ENCODE assay signal across 8 cellular contexts in the genomic region with DNA sequence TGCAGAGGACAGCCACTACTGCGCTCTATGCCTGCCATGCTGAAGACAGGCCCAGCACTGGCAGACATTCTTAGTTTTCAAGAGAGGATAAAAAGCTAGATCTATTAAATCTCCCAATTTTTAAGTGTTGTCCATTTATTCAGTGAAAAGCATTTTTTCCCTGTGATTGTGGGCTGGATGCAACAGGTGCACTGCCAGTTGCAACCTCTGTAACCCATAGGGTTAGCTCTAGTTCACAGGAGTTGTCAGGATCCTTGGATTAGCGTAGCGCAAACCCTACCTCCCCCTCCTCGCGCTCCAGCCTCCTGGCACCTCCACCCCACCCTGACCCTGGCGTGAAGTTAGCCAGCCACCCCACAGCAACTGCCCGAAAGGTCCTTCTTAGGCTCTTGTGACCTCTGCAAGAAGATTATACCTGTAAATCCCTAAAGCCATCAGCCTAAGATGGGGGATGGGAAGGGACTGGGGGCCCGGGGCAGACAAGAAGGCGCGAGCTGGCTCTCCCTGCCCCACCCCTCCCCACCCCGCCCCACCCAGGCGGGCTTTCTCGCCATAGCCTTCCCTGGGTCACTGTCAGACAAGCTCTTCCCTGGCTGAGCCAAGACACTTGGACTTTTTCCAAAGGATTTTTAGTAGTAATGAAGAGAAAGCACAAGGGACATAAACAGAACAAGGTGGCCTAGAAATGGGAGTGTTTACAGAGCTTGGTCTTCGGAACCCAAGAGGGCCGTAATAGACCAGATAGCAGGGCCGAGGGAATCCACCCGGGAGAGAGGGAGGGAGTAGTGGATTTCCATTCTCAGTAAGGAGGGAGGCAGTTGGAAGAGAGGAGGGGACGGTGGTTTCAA. TPM values are rescaled to one million over a fixed set of nuclear protein-coding genes. Genes with fewer than 3 reads are reported as not detected.
DNase-seq lines count a peak whose midpoint lies in the region; ATAC-seq lines count a peak whose summit lies in the region.
"Had no signal": no experiment of that assay in that cellular context is flagged by ENCODE, and none has a peak within 500 bp of the region (broad histone marks: within the 10 kb centered on the region; RNA-seq: fewer than 3 reads in every experiment).

No MANE protein-coding gene starts in this region.

- peak overlapping the region in 3 of 6 donors; percentile 19 to 82 (median 62) for H3K27ac Mint-ChIP-seq in immature natural killer cell
- H3K27ac Mint-ChIP-seq in stimulated activated naive CD8-positive, alpha-beta T cell treated with anti-CD3 and anti-CD28 coated beads, Interleukin-15, amount 100 ng/mL, for 72 hours, result peak overlapping the region; percentile 80 to 86

- peaks cover 0 to 3% (median 0%) of the 10 kb centered on the region in 3 donors for H3K36me3 Mint-ChIP-seq in immature natural killer cell

- H3K4me1 Mint-ChIP-seq in immature natural killer cell, result peaks cover 14 to 16% of the 10 kb centered on the region in 2 donors
- peaks cover 14% of the 10 kb centered on the region for H3K4me1 Mint-ChIP-seq in stimulated activated naive CD8-positive, alpha-beta T cell treated with anti-CD3 and anti-CD28 coated beads, Interleukin-15, amount 100 ng/mL, for 72 hours

- ATAC-seq in stimulated activated naive CD8-positive, alpha-beta T cell treated with anti-CD3 and anti-CD28 coated beads, Interleukin-15, amount 100 ng/mL, for 72 hours, result no peak
- ATAC-seq in GM18498 (IDR thresholded peaks at IDR 0.05; ENCODE audit: unreplicated experiment) (no peak), HG03571 (IDR thresholded peaks at IDR 0.05; ENCODE audit: unreplicated experiment) (no peak)

- H3K4me3 Mint-ChIP-seq in immature natural killer cell, result peak overlapping the region; percentile 64 to 84 (median 81)
- H3K4me3 Mint-ChIP-seq in stimulated activated naive CD8-positive, alpha-beta T cell treated with anti-CD3 and anti-CD28 coated beads, Interleukin-15, amount 100 ng/mL, for 72 hours, result peak overlapping the region; percentile 69 to 76

- peak; percentile 19 for DNase-seq in NCI-H2029 (lab: John Stamatoyannopoulos, UW)
- DNase-seq in immature natural killer cell, result no peak
- no peak for DNase-seq in stimulated activated naive CD8-positive, alpha-beta T cell treated with anti-CD3 and anti-CD28 coated beads, Interleukin-15, amount 100 ng/mL, for 72 hours
- DNase-seq in cerebellum (ENCODE audit: low spot score), result no peak

- H3K27ac ChIP-seq in angular gyrus (ENCODE audit: low read depth, low read length), result peak overlapping the region; percentile 83
- H3K27ac ChIP-seq: KMS-11 had no signal

- H3K27me3 Mint-ChIP-seq in immature natural killer cell (ENCODE audit: low read depth in 3 of 3), result peaks cover 10 to 41% (median 30%) of the 10 kb centered on the region in 3 donors
- H3K27me3 Mint-ChIP-seq in stimulated activated naive CD8-positive, alpha-beta T cell treated with anti-CD3 and anti-CD28 coated beads, Interleukin-15, amount 100 ng/mL, for 72 hours, result peaks cover 52% of the 10 kb centered on the region

- H3K9me3 Mint-ChIP-seq in immature natural killer cell, result peaks cover 0 to 2% (median 0%) of the 10 kb centered on the region in 6 donors
- H3K9me3 Mint-ChIP-seq in stimulated activated naive CD8-positive, alpha-beta T cell treated with anti-CD3 and anti-CD28 coated beads, Interleukin-15, amount 100 ng/mL, for 72 hours, result no peaks in the 10 kb centered on the region

RNA-seq across cellular contexts. Expression of a gene that starts 31.0 kb away (rescaled TPM):
- 100 to 1,000 TPM; 242 to 305 (median 262) TPM for polyA plus RNA-seq in immature natural killer cell
- 164 TPM for total RNA-seq in cerebellum

RNA-seq across cellular contexts. Expression of a gene that starts 52.9 kb away (rescaled TPM):
- polyA plus RNA-seq in immature natural killer cell, result not detected
- total RNA-seq in cerebellum, result not detected
